29 cellular contexts compared by ENCODE assay signal in the genomic region with DNA sequence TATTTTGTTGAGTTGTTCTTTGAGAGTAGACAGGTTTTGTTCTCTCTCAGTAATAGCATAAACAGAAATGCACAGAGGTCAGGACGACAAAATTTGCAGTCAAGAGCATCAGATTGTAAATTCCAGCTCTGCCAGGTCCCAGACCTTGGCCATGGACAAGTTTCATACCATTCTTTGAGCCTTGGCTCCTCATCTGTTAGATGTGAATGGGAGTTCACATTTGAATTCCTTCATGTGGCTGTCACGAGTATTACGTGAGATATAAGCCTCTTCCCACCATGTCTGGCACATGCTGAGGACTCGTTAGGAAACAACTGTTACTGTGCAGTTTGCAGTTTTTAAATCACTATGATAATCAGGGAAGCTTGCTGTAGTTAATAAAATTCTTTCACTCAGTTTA.
DNase-seq lines count a peak whose midpoint lies in the region; ATAC-seq and TF ChIP-seq lines count a peak whose summit lies in the region.
"Had no signal": no experiment of that assay in that cellular context is flagged by ENCODE, and none has a peak within 500 bp of the region (broad histone marks: within the 10 kb centered on the region; RNA-seq: fewer than 3 reads in every experiment).

No MANE protein-coding gene starts in this region.

- no peak for TF ChIP-seq RAD21 in HCT116 (IDR thresholded peaks at IDR 0.05; ENCODE audit: low read depth)

- POLR2A ChIA-PET in HCT116 (lab: Charles Lee) = no interaction called here

- H3K27ac Mint-ChIP-seq in activated T-cell treated with anti-CD3 and anti-CD28 coated beads, Interleukin-2, amount 50 U/mL, for 72 hours = no peak overlapping the region
- H3K27ac Mint-ChIP-seq: activated naive CD4-positive, alpha-beta T cell treated with anti-CD3 and anti-CD28 coated beads, Interleukin-2, amount 50 U/mL, for 24 hours; CD4-positive, CD25-positive, alpha-beta regulatory T cell; naive thymus-derived CD8-positive, alpha-beta T cell; T-helper 2 cell treated with Interferon-gamma antibody and Interleukin-4, amounts not matched to agents 5 μg/mL and 100 μg/mL, for 36 hours had no signal

- DNase-seq in AG20443 (ENCODE audit: low spot score) (peak; percentile 66), HCT116 (ENCODE audit: low read depth, low spot score) (no peak), dedifferentiated amniotic fluid mesenchymal stem cell (ENCODE audit: extremely low spot score) (peak; percentile 31), myocyte (ENCODE audit: low read depth) (peak; percentile 60), NCI-H1417 (lab: John Stamatoyannopoulos, UW) (no peak), NCI-H345 treated with DMSO at 0.1 percent for 48 hours (lab: John Stamatoyannopoulos, UW; ENCODE audit: unreplicated experiment) (no peak), Right ventricle myocardium inferior (ENCODE audit: missing footprints) (no peak)
- no peak for DNase-seq in activated T-cell treated with anti-CD3 and anti-CD28 coated beads, Interleukin-2, amount 50 U/mL, for 72 hours
- DNase-seq: ACHN; activated CD4-positive, alpha-beta T cell treated with anti-CD3 and anti-CD28 coated beads, Interleukin-2, amount 50 U/mL, for 1 hour; aorta; CD4-positive, CD25-positive, alpha-beta regulatory T cell; central memory CD4-positive, alpha-beta T cell; heart left ventricle; KBM-7; naive thymus-derived CD8-positive, alpha-beta T cell; NCI-H1436 treated with DMSO at 0.1 percent for 48 hours; NCI-H2171; NCI-H526 treated with DMSO at 0.1 percent for 48 hours; occipital lobe; stimulated activated CD4-positive, alpha-beta T cell treated with anti-CD3 and anti-CD28 coated beads, Interleukin-4, amount 100 ng/mL, for 24 hours; stimulated activated naive CD4-positive, alpha-beta T cell; testis; uterus had no signal

- H3K4me1 ChIP-seq in HCT116 (ENCODE audit: control insufficient read depth in 1 of 2, insufficient read depth in 2 of 2, low read length in 2 of 2) = no peaks in the 10 kb centered on the region
- H3K4me1 ChIP-seq: heart left ventricle, testis, uterus had no signal

- no peaks in the 10 kb centered on the region for H3K27me3 Mint-ChIP-seq in activated T-cell treated with anti-CD3 and anti-CD28 coated beads, Interleukin-2, amount 50 U/mL, for 72 hours (ENCODE audit: low read depth)
- H3K27me3 Mint-ChIP-seq: activated naive CD4-positive, alpha-beta T cell treated with anti-CD3 and anti-CD28 coated beads, Interleukin-2, amount 50 U/mL, for 24 hours; CD4-positive, CD25-positive, alpha-beta regulatory T cell had no signal

- no peaks in the 10 kb centered on the region for H3K9me3 ChIP-seq in HCT116 (ENCODE audit: control insufficient read depth in 1 of 2, insufficient read depth in 1 of 2, low read depth in 1 of 2, low read length in 2 of 2)
- H3K9me3 ChIP-seq: testis, uterus had no signal

- H3K27ac ChIP-seq in HCT116 (ENCODE audit: low read depth, low read length) = no peak overlapping the region
- H3K27ac ChIP-seq: heart left ventricle, RWPE1, testis, uterus, VCaP had no signal

- H3K4me3 Mint-ChIP-seq in activated T-cell treated with anti-CD3 and anti-CD28 coated beads, Interleukin-2, amount 50 U/mL, for 72 hours = no peak overlapping the region
- H3K4me3 Mint-ChIP-seq: activated naive CD4-positive, alpha-beta T cell treated with anti-CD3 and anti-CD28 coated beads, Interleukin-2, amount 50 U/mL, for 24 hours; CD4-positive, CD25-positive, alpha-beta regulatory T cell; naive thymus-derived CD8-positive, alpha-beta T cell; T-helper 2 cell treated with Interferon-gamma antibody and Interleukin-4, amounts not matched to agents 5 μg/mL and 100 μg/mL, for 36 hours had no signal

- no TSS peak for BruUV-seq in HCT116 (replicated peaks; lab: Mats Ljungman, UMichigan)

- intact Hi-C loops in HCT116 (cut with micrococcal nuclease) (no loop called here), Right ventricle myocardium inferior (cut with DNase I) (no loop called here)

- no peak for TF ChIP-seq CTCF in HCT116 (IDR thresholded peaks at IDR 0.05 in 2 of 3, conservative IDR thresholded peaks at IDR 0.05 in 1 of 3; ENCODE audit: borderline replicate concordance in 1 of 3, insufficient read depth in 1 of 3, low read depth in 2 of 3, low read length in 2 of 3)

- H3K4me3 ChIP-seq in HCT116 (replicated peaks in 1 of 2; ENCODE audit: low read depth in 1 of 2, low read length in 2 of 2) = no peak overlapping the region
- H3K4me3 ChIP-seq: heart left ventricle, testis, uterus had no signal

- no peak overlapping the region for H3K9ac ChIP-seq in HCT116 (ENCODE audit: low read length)

- H3K9me3 Mint-ChIP-seq in activated T-cell treated with anti-CD3 and anti-CD28 coated beads, Interleukin-2, amount 50 U/mL, for 72 hours = peaks cover 2 to 8% of the 10 kb centered on the region in 2 donors
- H3K9me3 Mint-ChIP-seq: T-helper 2 cell treated with Interferon-gamma antibody and Interleukin-4, amounts not matched to agents 5 μg/mL and 100 μg/mL, for 36 hours had no signal

- no peaks in the 10 kb centered on the region for H4K20me1 ChIP-seq in HCT116 (ENCODE audit: insufficient read depth)

- TF ChIP-seq POLR2A in HCT116 (IDR thresholded peaks at IDR 0.05; ENCODE audit: borderline replicate concordance, extremely low read depth, insufficient read depth, insufficient read length) = no peak

- no peaks in the 10 kb centered on the region for H3K36me3 Mint-ChIP-seq in activated T-cell treated with anti-CD3 and anti-CD28 coated beads, Interleukin-2, amount 50 U/mL, for 72 hours (ENCODE audit: insufficient read depth in 2 of 2)
- H3K36me3 Mint-ChIP-seq: activated naive CD4-positive, alpha-beta T cell treated with anti-CD3 and anti-CD28 coated beads, Interleukin-2, amount 50 U/mL, for 24 hours; CD4-positive, CD25-positive, alpha-beta regulatory T cell had no signal

- H3K36me3 ChIP-seq in HCT116 (ENCODE audit: control insufficient read depth in 1 of 2, insufficient read depth in 2 of 2, low read length in 2 of 2) = no peaks in the 10 kb centered on the region
- H3K36me3 ChIP-seq: heart left ventricle, uterus had no signal

- RAD21 ChIA-PET in HCT116 (lab: Charles Lee; ENCODE audit: low non-redundant PET in 1 of 2, low total read pairs in 2 of 2, uncharacterized antibody in 2 of 2, unreplicated experiment in 2 of 2) = no interaction called here

- CTCF ChIA-PET in HCT116 (lab: Charles Lee) = no interaction called here

- no peak overlapping the region for H2AFZ ChIP-seq in HCT116 (ENCODE audit: low read depth, low read length, poor library complexity, severe bottlenecking)

- H3K9me2 ChIP-seq in HCT116 (ENCODE audit: insufficient read depth) = no peaks in the 10 kb centered on the region

- H3K27me3 ChIP-seq in HCT116 (ENCODE audit: insufficient read depth, low read length) = no peaks in the 10 kb centered on the region
- H3K27me3 ChIP-seq: heart left ventricle, testis, uterus had no signal

- H3K4me2 ChIP-seq in HCT116 (ENCODE audit: low read length) = no peak overlapping the region

- no peaks in the 10 kb centered on the region for H3K79me2 ChIP-seq in HCT116 (ENCODE audit: insufficient read depth, low read length)

- H3K4me1 Mint-ChIP-seq in activated T-cell treated with anti-CD3 and anti-CD28 coated beads, Interleukin-2, amount 50 U/mL, for 72 hours (ENCODE audit: low read depth) = no peaks in the 10 kb centered on the region
- H3K4me1 Mint-ChIP-seq: activated naive CD4-positive, alpha-beta T cell treated with anti-CD3 and anti-CD28 coated beads, Interleukin-2, amount 50 U/mL, for 24 hours; CD4-positive, CD25-positive, alpha-beta regulatory T cell; naive thymus-derived CD8-positive, alpha-beta T cell had no signal

- ATAC-seq in HCT116 = peak; percentile 54; the same call in 1 of the 2 replicates
- ATAC-seq in activated T-cell treated with anti-CD3 and anti-CD28 coated beads, Interleukin-2, amount 50 U/mL, for 72 hours (replicated peaks in 1 of 2) = no peak
- ATAC-seq in Right ventricle myocardium inferior = no peak
- ATAC-seq: heart left ventricle; naive thymus-derived CD8-positive, alpha-beta T cell; SK-N-SH treated with all-trans-retinoic acid at 6 μM for 48 hours had no signal

TF ChIP-seq in HCT116, 20 proteins besides CTCF, POLR2A, EP300 and RAD21:
- TF ChIP-seq FOSL1 (IDR thresholded peaks at IDR 0.05; ENCODE audit: low read depth) (no peak), SRF (IDR thresholded peaks at IDR 0.05; ENCODE audit: low read depth) (no peak)
TF ChIP-seq in HCT116: peak in this region for 0.

Comparison
In these comparisons a context has a peak if more than half of its experiments do, and no peak if none do; other contexts are left out.
1. DNase-seq: peak in AG20443 (single experiment), dedifferentiated amniotic fluid mesenchymal stem cell (single experiment) and myocyte (single experiment); none in HCT116 (single experiment), activated T-cell treated with anti-CD3 and anti-CD28 coated beads, Interleukin-2, amount 50 U/mL, for 72 hours (0 of 2), NCI-H1417 (0 of 3), NCI-H345 treated with DMSO at 0.1 percent for 48 hours (single experiment) and Right ventricle myocardium inferior (single experiment).